8 cellular contexts compared by ENCODE assay signal in the genomic region with DNA sequence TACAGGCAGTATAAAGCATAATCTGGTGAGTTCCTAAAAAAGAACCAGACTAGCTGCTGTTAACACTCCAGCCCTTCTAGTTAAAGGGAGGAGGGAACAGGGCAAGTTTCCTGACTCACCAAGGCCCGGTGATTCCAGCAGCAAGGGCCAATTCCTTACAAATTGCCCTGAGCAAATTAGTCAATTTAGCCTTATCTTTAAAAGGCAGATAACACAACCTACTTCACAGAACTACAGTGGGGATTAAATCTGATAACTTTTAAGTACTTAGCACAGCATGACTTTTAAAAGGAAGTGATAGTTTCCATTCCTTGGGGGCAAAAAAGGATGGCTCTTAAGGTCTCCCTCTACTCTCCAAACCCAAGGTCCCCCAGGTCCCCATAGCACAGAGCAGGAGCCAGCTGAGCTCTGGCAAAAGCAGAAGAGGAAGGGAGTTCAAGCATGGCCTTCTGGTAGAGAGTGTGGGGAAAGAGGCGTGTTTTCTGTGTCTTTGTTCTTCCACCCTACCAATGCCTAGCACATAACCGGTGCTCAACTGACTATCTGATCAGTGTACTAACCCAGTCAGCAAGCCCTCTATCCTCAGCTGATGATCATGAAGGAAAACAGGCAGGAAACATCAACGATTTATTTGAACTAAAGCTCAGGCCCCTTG. TPM values are rescaled to one million over a fixed set of nuclear protein-coding genes. Genes with fewer than 3 reads are reported as not detected.
DNase-seq lines count a peak whose midpoint lies in the region; ATAC-seq and TF ChIP-seq lines count a peak whose summit lies in the region.
"Had no signal": no experiment of that assay in that cellular context is flagged by ENCODE, and none has a peak within 500 bp of the region (broad histone marks: within the 10 kb centered on the region; RNA-seq: fewer than 3 reads in every experiment).

No MANE protein-coding gene starts in this region.

- ATAC-seq in GM18868 (IDR thresholded peaks at IDR 0.05; ENCODE audit: unreplicated experiment) (peak; percentile 28), HG03108 (IDR thresholded peaks at IDR 0.05; ENCODE audit: unreplicated experiment) (peak; percentile 13), WTC11 (peak; percentile 1; the same call in 1 of the 2 replicates), HG03135 (IDR thresholded peaks at IDR 0.05; ENCODE audit: unreplicated experiment) (no peak)

- POLR2A ChIA-PET in WTC11 (lab: Charles Lee): no interaction called here

- peak overlapping the region; percentile 10 for H3K4me2 ChIP-seq in osteoblast (ENCODE audit: insufficient read depth, low read length)

- peaks cover 20% of the 10 kb centered on the region for H3K36me3 Mint-ChIP-seq in WTC11

- H3K27ac ChIP-seq in osteoblast (ENCODE audit: low read depth, low read length): no peak overlapping the region

- H3K9me3 ChIP-seq in osteoblast (ENCODE audit: low read depth, low read length): no peaks in the 10 kb centered on the region

- peaks cover 70% of the 10 kb centered on the region for H3K4me1 Mint-ChIP-seq in WTC11

- no peak overlapping the region for H2AFZ ChIP-seq in osteoblast (ENCODE audit: low read length)

- CTCF ChIA-PET in WTC11 (lab: Charles Lee): no interaction called here

- no peaks in the 10 kb centered on the region for H3K27me3 ChIP-seq in osteoblast (ENCODE audit: insufficient read depth, low read length)

- H3K4me3 Mint-ChIP-seq in WTC11: peak overlapping the region; percentile 84; the same call in 1 of the 2 replicates

- H3K27ac Mint-ChIP-seq in WTC11: peak overlapping the region; percentile 79

- no peaks in the 10 kb centered on the region for H3K36me3 ChIP-seq in osteoblast (ENCODE audit: insufficient read depth, low read length)

- peaks cover 52% of the 10 kb centered on the region for H3K79me2 ChIP-seq in osteoblast (ENCODE audit: insufficient read depth, low read length)

- no peaks in the 10 kb centered on the region for H3K9me3 Mint-ChIP-seq in WTC11

- TF ChIP-seq CTCF in WTC11 (IDR thresholded peaks at IDR 0.05) (no peak), osteoblast (IDR thresholded peaks at IDR 0.05; ENCODE audit: extremely low read depth, low read depth, low read length) (no peak)

- H4K20me1 ChIP-seq in osteoblast (ENCODE audit: insufficient read depth, low read length): no peaks in the 10 kb centered on the region

- DNase-seq in WTC11 (ENCODE audit: low spot score): no peak
- peak; percentile 73 for DNase-seq in osteoblast (ENCODE audit: insufficient read length, low spot score, missing footprints)
- DNase-seq in NCI-H1436 (lab: John Stamatoyannopoulos, UW): no peak
- no peak for DNase-seq in NCI-H187 (lab: John Stamatoyannopoulos, UW)
- DNase-seq: stimulated activated CD4-positive, alpha-beta T cell treated with anti-CD3 and anti-CD28 coated beads, Interleukin-12 subunit alpha, Interleukin-12 subunit beta, amount 100 ng/mL, for 4 hours had no signal

- H3K27me3 Mint-ChIP-seq in WTC11 (ENCODE audit: low read depth): no peaks in the 10 kb centered on the region

- H3K4me3 ChIP-seq in osteoblast (ENCODE audit: insufficient read depth, low read length): no peak overlapping the region

- H3K4me1 ChIP-seq in osteoblast (ENCODE audit: insufficient read depth, low read length): peaks cover 27% of the 10 kb centered on the region

TF ChIP-seq in WTC11, 78 proteins besides CTCF, POLR2A, EP300 and RAD21:
- TF ChIP-seq MXD4 (CRISPR knock-in tag; IDR thresholded peaks at IDR 0.05; ENCODE audit: borderline replicate concordance): no peak
- TF ChIP-seq ZNF121 (CRISPR knock-in tag; IDR thresholded peaks at IDR 0.05): peak; percentile 60; the same call in 1 of the 2 replicates

RNA-seq across cellular contexts. Expression of gene CDCA7L, which starts 4.0 kb away (rescaled TPM):
- total RNA-seq in WTC11 (2021): 132 to 161 TPM (median 135 TPM) in 3 replicates
- 30.0 and 35.1 TPM in 2 replicates for total RNA-seq in osteoblast
